13 cellular contexts compared by ENCODE assay signal in the genomic region with DNA sequence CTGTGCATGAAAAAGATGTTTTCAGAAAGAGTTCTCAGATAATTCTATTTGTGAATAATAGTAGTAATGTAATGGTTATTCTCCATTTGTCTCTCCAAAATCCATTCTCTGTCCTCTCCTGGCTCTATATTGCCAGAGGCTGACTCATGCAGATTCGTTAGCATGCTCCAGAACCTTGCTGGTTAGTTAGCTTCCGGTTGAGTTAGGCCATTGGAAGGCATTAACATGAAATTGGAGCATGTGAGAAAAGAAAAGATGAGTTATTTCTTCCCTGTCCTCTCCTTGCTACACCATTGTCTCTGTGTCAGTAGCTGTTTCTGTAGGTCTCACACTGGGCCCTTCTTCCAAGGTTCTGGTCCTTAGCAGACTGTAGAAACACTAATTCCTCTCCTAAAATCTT. TPM values are rescaled to one million over a fixed set of nuclear protein-coding genes. Genes with fewer than 3 reads are reported as not detected.
DNase-seq lines count a peak whose midpoint lies in the region; ATAC-seq lines count a peak whose summit lies in the region.
"Had no signal": no experiment of that assay in that cellular context is flagged by ENCODE, and none has a peak within 500 bp of the region (broad histone marks: within the 10 kb centered on the region; RNA-seq: fewer than 3 reads in every experiment).

No MANE protein-coding gene starts in this region.

- POLR2A ChIA-PET in activated CD4-positive, alpha-beta memory T cell treated with anti-CD3 and anti-CD28 coated beads, Interleukin-2, amount 10 ng/mL, durations not matched to agents 7 days and 5 days (lab: Charles Lee), result interaction anchor here (3.3 to 4.4 kb wide), 6 partner anchors 9 to 101 kb away, joined by 10 to 152 read pairs (median 62); a partner anchor contains a TSS

- H3K9ac ChIP-seq in BLaER1 treated with 17β-estradiol and CSF1 and Interleukin-3, amounts not matched to agents 10 nM and 100 nM, result no peak overlapping the region
- H3K9ac ChIP-seq in GM23248, result peak overlapping the region; percentile 40

- H3K4me3 ChIP-seq in BLaER1 treated with 17β-estradiol and CSF1 and Interleukin-3, amounts not matched to agents 10 nM and 100 nM, result no peak overlapping the region
- H3K4me3 ChIP-seq in GM23248, result 0 out of 2 replicates have a peak overlapping the region, but pooled peaks have one; percentile 17
- H3K4me3 ChIP-seq: hepatocyte, Peyer's patch had no signal

- DNase-seq in GM23248 (peak; percentile 94), iris pigment epithelial cell (ENCODE audit: low read depth) (peak; percentile 64), NCI-H82 (lab: John Stamatoyannopoulos, UW) (no peak), inferior parietal cortex (ENCODE audit: extremely low spot score) (no peak)
- DNase-seq in activated CD4-positive, alpha-beta memory T cell treated with anti-CD3 and anti-CD28 coated beads, Interleukin-2, amount 10 ng/mL, durations not matched to agents 7 days and 5 days, result no peak
- DNase-seq: DMS 273 treated with DMSO at 0.1 percent for 48 hours had no signal

- H3F3A ChIP-seq in GM23248 (ENCODE audit: insufficient read depth), result peaks cover 31% of the 10 kb centered on the region

- H3K9me2 ChIP-seq in GM23248 (ENCODE audit: insufficient read depth), result no peaks in the 10 kb centered on the region

- no peak for ATAC-seq in GM21619 (IDR thresholded peaks at IDR 0.05; ENCODE audit: unreplicated experiment)
- ATAC-seq in GM18858 (IDR thresholded peaks at IDR 0.05; ENCODE audit: unreplicated experiment), result no peak
- ATAC-seq: WTC11 had no signal

- WGBS in GM23248 (ENCODE audit: low coverage in 1 of 2, low lambda C conversion rate in 2 of 2, missing lambda C conversion rate in 2 of 2), 2 experiments, result 0 to 3% methylated on average over 2 of the region's 2 CpGs

- peaks cover 28% of the 10 kb centered on the region for H3K9me3 Mint-ChIP-seq in activated CD4-positive, alpha-beta memory T cell treated with anti-CD3 and anti-CD28 coated beads, Interleukin-2, amount 10 ng/mL, durations not matched to agents 7 days and 5 days

- H3K4me3 Mint-ChIP-seq in activated CD4-positive, alpha-beta memory T cell treated with anti-CD3 and anti-CD28 coated beads, Interleukin-2, amount 10 ng/mL, durations not matched to agents 7 days and 5 days, result no peak overlapping the region
- H3K4me3 Mint-ChIP-seq: mesothelial cell of epicardium, WTC11 had no signal

- H3K79me2 ChIP-seq in GM23248 (ENCODE audit: insufficient read depth), result no peaks in the 10 kb centered on the region
- H3K79me2 ChIP-seq: hepatocyte had no signal

- peak overlapping the region; percentile 97 for H3K27ac Mint-ChIP-seq in activated CD4-positive, alpha-beta memory T cell treated with anti-CD3 and anti-CD28 coated beads, Interleukin-2, amount 10 ng/mL, durations not matched to agents 7 days and 5 days
- H3K27ac Mint-ChIP-seq: mesothelial cell of epicardium, WTC11 had no signal

- H4K20me1 ChIP-seq in BLaER1 treated with 17β-estradiol and CSF1 and Interleukin-3, amounts not matched to agents 10 nM and 100 nM, result no peaks in the 10 kb centered on the region
- H4K20me1 ChIP-seq in GM23248 (ENCODE audit: insufficient read depth), result no peaks in the 10 kb centered on the region

- no peaks in the 10 kb centered on the region for H3K36me3 ChIP-seq in BLaER1 treated with 17β-estradiol and CSF1 and Interleukin-3, amounts not matched to agents 10 nM and 100 nM
- no peaks in the 10 kb centered on the region for H3K36me3 ChIP-seq in GM23248 (ENCODE audit: low read depth)
- H3K36me3 ChIP-seq: Peyer's patch had no signal

- in situ Hi-C loops in GM23248 (cut with MboI), result no loop called here

- no peaks in the 10 kb centered on the region for H3K27me3 ChIP-seq in BLaER1 treated with 17β-estradiol and CSF1 and Interleukin-3, amounts not matched to agents 10 nM and 100 nM
- H3K27me3 ChIP-seq in GM23248 (replicated peaks; ENCODE audit: insufficient read depth), result no peaks in the 10 kb centered on the region
- H3K27me3 ChIP-seq: Peyer's patch had no signal

- H2AFZ ChIP-seq in GM23248, result no peak overlapping the region
- H2AFZ ChIP-seq: hepatocyte had no signal

- H3K9me3 ChIP-seq in BLaER1 treated with 17β-estradiol and CSF1 and Interleukin-3, amounts not matched to agents 10 nM and 100 nM (replicated peaks in 1 of 11), result peaks cover 9 to 21% (median 14%) of the 10 kb centered on the region in 11 experiments; a peak in 21 of 22 replicates
- H3K9me3 ChIP-seq in GM23248 (ENCODE audit: low read depth), result no peaks in the 10 kb centered on the region
- H3K9me3 ChIP-seq: Peyer's patch had no signal

- CTCF ChIA-PET in activated CD4-positive, alpha-beta memory T cell treated with anti-CD3 and anti-CD28 coated beads, Interleukin-2, amount 10 ng/mL, durations not matched to agents 7 days and 5 days (lab: Charles Lee), result interaction anchor here (1.5 to 6.4 kb wide), 5 partner anchors 10 to 101 kb away, joined by 3 to 120 read pairs (median 13); a partner anchor contains a TSS

- H3K27ac ChIP-seq in BLaER1 treated with 17β-estradiol and CSF1 and Interleukin-3, amounts not matched to agents 10 nM and 100 nM, result peak overlapping the region in 8 of 11 experiments; percentile 5 to 70 (median 54); a peak in 13 of 22 replicates
- peak overlapping the region; percentile 81 for H3K27ac ChIP-seq in GM23248
- H3K27ac ChIP-seq: hepatocyte had no signal

- peak overlapping the region; percentile 49 to 79 (median 67) for H3K4me2 ChIP-seq in BLaER1 treated with 17β-estradiol and CSF1 and Interleukin-3, amounts not matched to agents 10 nM and 100 nM
- H3K4me2 ChIP-seq in GM23248 (ENCODE audit: unreplicated experiment), result peak overlapping the region; percentile 64
- H3K4me2 ChIP-seq: hepatocyte had no signal

- H3K27me3 Mint-ChIP-seq in activated CD4-positive, alpha-beta memory T cell treated with anti-CD3 and anti-CD28 coated beads, Interleukin-2, amount 10 ng/mL, durations not matched to agents 7 days and 5 days, result no peaks in the 10 kb centered on the region

- peaks cover 24 to 32% (median 26%) of the 10 kb centered on the region in 10 experiments for H3K4me1 ChIP-seq in BLaER1 treated with 17β-estradiol and CSF1 and Interleukin-3, amounts not matched to agents 10 nM and 100 nM
- peaks cover 43% of the 10 kb centered on the region for H3K4me1 ChIP-seq in GM23248 (ENCODE audit: insufficient read depth)

- peaks cover 55% of the 10 kb centered on the region for H3K4me1 Mint-ChIP-seq in activated CD4-positive, alpha-beta memory T cell treated with anti-CD3 and anti-CD28 coated beads, Interleukin-2, amount 10 ng/mL, durations not matched to agents 7 days and 5 days
- H3K4me1 Mint-ChIP-seq: mesothelial cell of epicardium had no signal

- peaks cover 38% of the 10 kb centered on the region for H3K36me3 Mint-ChIP-seq in activated CD4-positive, alpha-beta memory T cell treated with anti-CD3 and anti-CD28 coated beads, Interleukin-2, amount 10 ng/mL, durations not matched to agents 7 days and 5 days (ENCODE audit: low read depth)
- H3K36me3 Mint-ChIP-seq: mesothelial cell of epicardium, WTC11 had no signal

RNA-seq across cellular contexts. Expression of a gene that starts 23.5 kb away (rescaled TPM):
- total RNA-seq in GM23248 (2014; rRNA removed; shearing (Covaris generic)), result 4.4 and 7.0 TPM in 2 replicates
- 1.7 and 2.3 TPM in 2 replicates for polyA plus RNA-seq in GM23248 (2016; fragmentation: Nextera tagmentation; extraction: Ambion mirVana)
- 10 to 100 TPM; 18.9 to 21.9 TPM for total RNA-seq in activated CD4-positive, alpha-beta memory T cell treated with anti-CD3 and anti-CD28 coated beads, Interleukin-2, amount 10 ng/mL, durations not matched to agents 7 days and 5 days
- total RNA-seq: WTC11 had no signal

Comparison
In these comparisons a context has a peak if more than half of its experiments do, and no peak if none do; other contexts are left out.
1. DNase-seq: peak in GM23248 (single experiment) and iris pigment epithelial cell (single experiment); none in activated CD4-positive, alpha-beta memory T cell treated with anti-CD3 and anti-CD28 coated beads, Interleukin-2, amount 10 ng/mL, durations not matched to agents 7 days and 5 days (single experiment), NCI-H82 (single experiment) and inferior parietal cortex (single experiment).